Comparison of ENCODE assay signal across 10 cellular contexts in genomic region chr11:18749681-18750319, GRCh38. TPM values are rescaled to one million over a fixed set of nuclear protein-coding genes. Genes with fewer than 3 reads are reported as not detected.
DNase-seq lines count a peak whose midpoint lies in the region; ATAC-seq and TF ChIP-seq lines count a peak whose summit lies in the region.
"Had no signal": no experiment of that assay in that cellular context is flagged by ENCODE, and none has a peak within 500 bp of the region (broad histone marks: within the 10 kb centered on the region; RNA-seq: fewer than 3 reads in every experiment).

No MANE protein-coding gene starts in this region.

- H3K27me3 Mint-ChIP-seq in natural killer cell (ENCODE audit: low read depth in 2 of 2) (peaks cover 0 to 7% of the 10 kb centered on the region in 2 donors), nephron progenitor cell (ENCODE audit: low read depth, poor library complexity) (peaks cover 18% of the 10 kb centered on the region)

- in situ Hi-C loops in KBM-7 (cut with MboI; ENCODE audit: low pct_unique_long_range_greater_than_20kb, low sequenced_read_pairs), result loop anchor here (25.0 kb wide), 1 partner anchor 212 kb away; the partner anchor contains the start of gene TSG101

- H3K9me3 ChIP-seq in A673 (ENCODE audit: low read depth, low read length, poor library complexity, severe bottlenecking), result no peaks in the 10 kb centered on the region
- H3K9me3 ChIP-seq: BLaER1 treated with 17β-estradiol and CSF1 and Interleukin-3, amounts not matched to agents 10 nM and 100 nM had no signal

- H3K4me3 Mint-ChIP-seq in natural killer cell (no peak overlapping the region), nephron progenitor cell (no peak overlapping the region)

- H3K4me3 ChIP-seq in A673 (ENCODE audit: low read depth, low read length, poor library complexity, severe bottlenecking), result no peak overlapping the region
- H3K4me3 ChIP-seq in cardiac fibroblast (replicated peaks in 1 of 2; ENCODE audit: low read depth in 2 of 2, low read length in 2 of 2), result no peak overlapping the region
- H3K4me3 ChIP-seq: BLaER1 treated with 17β-estradiol and CSF1 and Interleukin-3, amounts not matched to agents 10 nM and 100 nM had no signal

- BruUV-seq in A673 (replicated peaks; lab: Mats Ljungman, UMichigan), result no TSS peak

- no peaks in the 10 kb centered on the region for H3K36me3 ChIP-seq in A673 (ENCODE audit: insufficient read depth, low read length, poor library complexity, severe bottlenecking)
- H3K36me3 ChIP-seq: BLaER1 treated with 17β-estradiol and CSF1 and Interleukin-3, amounts not matched to agents 10 nM and 100 nM had no signal

- no peak for TF ChIP-seq CTCF in A673 (conservative IDR thresholded peaks at IDR 0.05; ENCODE audit: low read depth, low read length)
- no peak for TF ChIP-seq CTCF in cardiac fibroblast (IDR thresholded peaks at IDR 0.05; ENCODE audit: low read depth, low read length)
- TF ChIP-seq CTCF in natural killer cell (IDR thresholded peaks at IDR 0.05), result no peak
- TF ChIP-seq CTCF in nephron progenitor cell (IDR thresholded peaks at IDR 0.05), result no peak

- H3K4me1 ChIP-seq in A673 (ENCODE audit: insufficient read depth, low read length, poor library complexity, severe bottlenecking), result no peaks in the 10 kb centered on the region

- H3K27me3 ChIP-seq in A673 (replicated peaks; ENCODE audit: insufficient read depth, low read depth, low read length, poor library complexity), result no peaks in the 10 kb centered on the region
- H3K27me3 ChIP-seq: BLaER1 treated with 17β-estradiol and CSF1 and Interleukin-3, amounts not matched to agents 10 nM and 100 nM had no signal

- no peaks in the 10 kb centered on the region for H3K36me3 Mint-ChIP-seq in natural killer cell
- H3K36me3 Mint-ChIP-seq in nephron progenitor cell (ENCODE audit: low read depth), result no peaks in the 10 kb centered on the region

- no peak overlapping the region for H3K27ac Mint-ChIP-seq in natural killer cell
- H3K27ac Mint-ChIP-seq in nephron progenitor cell, result no peak overlapping the region

- CTCF ChIA-PET in A673 (lab: Charles Lee), result no interaction called here

- POLR2A ChIA-PET in A673 (lab: Charles Lee; ENCODE audit: low non-redundant PET), result interaction anchor here (0.6 kb wide), 1 partner anchor 28 kb away, joined by 4 read pairs; no protein-coding TSS in a partner anchor

- H3K9me3 Mint-ChIP-seq in natural killer cell (no peaks in the 10 kb centered on the region), nephron progenitor cell (no peaks in the 10 kb centered on the region)

- H3K4me1 Mint-ChIP-seq in natural killer cell (no peaks in the 10 kb centered on the region), nephron progenitor cell (peaks cover 12% of the 10 kb centered on the region)

- peak; percentile 38 for DNase-seq in A673 (ENCODE audit: low spot score)
- peak; percentile 29 for DNase-seq in KBM-7
- DNase-seq in cardiac fibroblast (ENCODE audit: low read depth in 2 of 2), result peak; percentile 71 to 74
- DNase-seq in kidney tubule cell (ENCODE audit: low spot score), result peak; percentile 77
- DNase-seq in natural killer cell, result no peak
- no peak for DNase-seq in NCI-H2081 treated with DMSO at 0.1 percent for 48 hours (lab: John Stamatoyannopoulos, UW)
- no peak for DNase-seq in NCI-H748 (lab: John Stamatoyannopoulos, UW; ENCODE audit: unreplicated experiment)
- DNase-seq in nephron progenitor cell, result no peak

- no peak for ATAC-seq in natural killer cell

- no peak overlapping the region for H3K27ac ChIP-seq in A673 (ENCODE audit: low read depth, low read length, poor library complexity, severe bottlenecking)
- H3K27ac ChIP-seq: BLaER1 treated with 17β-estradiol and CSF1 and Interleukin-3, amounts not matched to agents 10 nM and 100 nM had no signal

- intact Hi-C loops in A673 (cut with micrococcal nuclease; ENCODE audit: unreplicated experiment) (no loop called here), natural killer cell (cut with micrococcal nuclease) (no loop called here)

RNA-seq across cellular contexts. Expression of gene IGSF22, which starts 23.8 kb away (rescaled TPM):
- total RNA-seq in A673 (2021) (not detected in 2 replicates), natural killer cell (1 to 10 TPM in 2 of 3 donors, under 1 TPM in 1; 0.83 to 1.7 (median 1.2) TPM)

RNA-seq across cellular contexts. Expression of gene PTPN5, which starts 41.8 kb away (rescaled TPM):
- 0.21 and 0.26 TPM in 2 replicates for total RNA-seq in A673 (2021)
- not detected for total RNA-seq in natural killer cell
- total RNA-seq: activated CD8-positive, alpha-beta memory T cell treated with anti-CD3 and anti-CD28 coated beads for 36 hours had no signal

RNA-seq across cellular contexts. Expression of gene TMEM86A, which starts 51.2 kb away (rescaled TPM):
- total RNA-seq in A673 (2021), result 0.09 and 0.24 TPM in 2 replicates
- total RNA-seq in natural killer cell, result 1 to 10 TPM; 3.1 to 9.3 (median 9.0) TPM

Comparison
In these comparisons a context has a peak if more than half of its experiments do, and no peak if none do; other contexts are left out.
1. DNase-seq: peak in A673 (single experiment), KBM-7 (single experiment), cardiac fibroblast (2 of 2) and kidney tubule cell (single experiment); none in natural killer cell (single experiment), NCI-H2081 treated with DMSO at 0.1 percent for 48 hours (single experiment), NCI-H748 (single experiment) and nephron progenitor cell (single experiment).